In genomic region chr21:36419996-36420395, GRCh38 we compare ENCODE assay signal across 8 cellular contexts. TPM values are rescaled to one million over a fixed set of nuclear protein-coding genes. Genes with fewer than 3 reads are reported as not detected.
DNase-seq lines count a peak whose midpoint lies in the region; ATAC-seq and TF ChIP-seq lines count a peak whose summit lies in the region.

No MANE protein-coding gene starts in this region.

- no peak overlapping the region for H3K27ac ChIP-seq in CD4-positive, alpha-beta T cell (ENCODE audit: low read depth, low read length)
- no peak overlapping the region for H3K27ac ChIP-seq in HEK293 (ENCODE audit: extremely low read depth, low read depth, low read length)
- H3K27ac ChIP-seq in dorsolateral prefrontal cortex, result no peak overlapping the region

- peaks cover 20 to 40% of the 10 kb centered on the region in 2 experiments for H3K36me3 ChIP-seq in HEK293 (ENCODE audit: control insufficient read depth in 2 of 2, insufficient read depth in 1 of 2, low read length in 2 of 2)

- 26 to 34% methylated on average over 8 of the region's 8 CpGs for WGBS in lower leg skin, 2 donors

- ATAC-seq in CD4-positive, alpha-beta T cell (ENCODE audit: poor library complexity), result peak; percentile 49
- ATAC-seq in activated CD4-positive, alpha-beta T cell treated with anti-CD3 and anti-CD28 coated beads for 36 hours, result peak; percentile 87
- no peak for ATAC-seq in GM18907 (IDR thresholded peaks at IDR 0.05; ENCODE audit: unreplicated experiment)

- no peaks in the 10 kb centered on the region for H3K4me1 Mint-ChIP-seq in CD4-positive, alpha-beta T cell (ENCODE audit: low read depth)
- peaks cover 2% of the 10 kb centered on the region for H3K4me1 Mint-ChIP-seq in activated CD4-positive, alpha-beta T cell treated with anti-CD3 and anti-CD28 coated beads for 36 hours

- no peak overlapping the region for H3K27ac Mint-ChIP-seq in CD4-positive, alpha-beta T cell
- no peak overlapping the region for H3K27ac Mint-ChIP-seq in activated CD4-positive, alpha-beta T cell treated with anti-CD3 and anti-CD28 coated beads for 36 hours

- no peak overlapping the region for H3K4me3 ChIP-seq in HEK293 (ENCODE audit: low read depth, low read length)
- H3K4me3 ChIP-seq in dorsolateral prefrontal cortex, result no peak overlapping the region
- no peak overlapping the region for H3K4me3 ChIP-seq in lower leg skin (ENCODE audit: low read depth, poor library complexity, severe bottlenecking)

- CTCF ChIA-PET in CD4-positive, alpha-beta T cell (lab: Charles Lee), result no interaction called here
- CTCF ChIA-PET in HEK293 (lab: Yijun Ruan, JAX), result interaction anchor here (0.6 to 1.5 kb wide), 17 partner anchors 9 to 413 kb away, joined by 3 to 11 read pairs (median 3); no protein-coding TSS in a partner anchor
- CTCF ChIA-PET in activated CD4-positive, alpha-beta T cell treated with anti-CD3 and anti-CD28 coated beads for 36 hours (lab: Charles Lee), result interaction anchor here (0.8 to 1.1 kb wide), 4 partner anchors 9 to 311 kb away, joined by 3 to 4 read pairs (median 4); no protein-coding TSS in a partner anchor

- POLR2A ChIA-PET in CD4-positive, alpha-beta T cell (lab: Charles Lee), result no interaction called here
- POLR2A ChIA-PET in HEK293 (lab: Yijun Ruan, JAX), result interaction anchor here (0.5 to 1.7 kb wide), 3 partner anchors 10 to 961 kb away, joined by 3 to 5 read pairs (median 4); no protein-coding TSS in a partner anchor
- POLR2A ChIA-PET in activated CD4-positive, alpha-beta T cell treated with anti-CD3 and anti-CD28 coated beads for 36 hours (lab: Charles Lee), result no interaction called here

- TF ChIP-seq POLR2A in lower leg skin (IDR thresholded peaks at IDR 0.05), result no peak

- H3K9me3 ChIP-seq in CD4-positive, alpha-beta T cell (ENCODE audit: control insufficient read depth, low read length), result no peaks in the 10 kb centered on the region
- no peaks in the 10 kb centered on the region for H3K9me3 ChIP-seq in HEK293 (ENCODE audit: control insufficient read depth, insufficient read depth, low read depth, low read length)

- peak; percentile 44 for TF ChIP-seq CTCF in CD4-positive, alpha-beta T cell (IDR thresholded peaks at IDR 0.05)
- TF ChIP-seq CTCF in HEK293 (tag by site-specific recombination; IDR thresholded peaks at IDR 0.05) (peak; percentile 91), dorsolateral prefrontal cortex (IDR thresholded peaks at IDR 0.05 in 54 of 56, conservative IDR thresholded peaks at IDR 0.05 in 2 of 56; ENCODE audit: low read depth in 1 of 56, partially characterized antibody in 56 of 56) (peak; percentile 52 to 86 (median 76)), lower leg skin (IDR thresholded peaks at IDR 0.05) (no peak)

- intact Hi-C loops in CD4-positive, alpha-beta T cell (cut with DNase I, micrococcal nuclease), result loop anchor here in 1 of 2 experiments (10.0 kb wide), 1 partner anchor 505 kb away; no protein-coding TSS in a partner anchor
- intact Hi-C loops in activated CD4-positive, alpha-beta T cell treated with anti-CD3 and anti-CD28 coated beads for 36 hours (cut with DNase I, micrococcal nuclease), result loop anchor here (2.0 kb wide), 1 partner anchor 169 kb away; no protein-coding TSS in a partner anchor
- intact Hi-C loops in dorsolateral prefrontal cortex (cut with DNase I), result loop anchor here in 1 of 2 donors (10.0 kb wide), 1 partner anchor 505 kb away; no protein-coding TSS in a partner anchor
- intact Hi-C loops in lower leg skin (cut with DNase I; ENCODE audit: low total_unique reads), result no loop called here

- peak in 7 of 10 experiments; percentile 10 to 48 (median 25) for DNase-seq in CD4-positive, alpha-beta T cell
- peak; percentile 49 for DNase-seq in NCI-H345 (lab: John Stamatoyannopoulos, UW)
- peak; percentile 70 for DNase-seq in activated CD4-positive, alpha-beta T cell treated with anti-CD3 and anti-CD28 coated beads for 36 hours
- peak; percentile 45 to 77 (median 68) for DNase-seq in dorsolateral prefrontal cortex
- DNase-seq in lower leg skin (ENCODE audit: low spot score in 2 of 2), result peak; percentile 77 to 91
- DNase-seq in stimulated activated CD8-positive, alpha-beta memory T cell treated with anti-CD3 and anti-CD28 coated beads, Interleukin-15, amount 100 ng/mL, for 1 hour (ENCODE audit: low read depth), result peak; percentile 18

- no peaks in the 10 kb centered on the region for H3K27me3 ChIP-seq in CD4-positive, alpha-beta T cell (ENCODE audit: control insufficient read depth, insufficient read depth, low read length)
- H3K27me3 ChIP-seq in dorsolateral prefrontal cortex, result no peaks in the 10 kb centered on the region

- H3K27me3 Mint-ChIP-seq in CD4-positive, alpha-beta T cell, result no peaks in the 10 kb centered on the region
- H3K27me3 Mint-ChIP-seq in activated CD4-positive, alpha-beta T cell treated with anti-CD3 and anti-CD28 coated beads for 36 hours, result no peaks in the 10 kb centered on the region

- H3K4me1 ChIP-seq in HEK293 (ENCODE audit: control insufficient read depth, insufficient read depth, low read length), result no peaks in the 10 kb centered on the region

- peaks cover 11% of the 10 kb centered on the region for H3K36me3 Mint-ChIP-seq in CD4-positive, alpha-beta T cell (ENCODE audit: low read depth)
- peaks cover 26% of the 10 kb centered on the region for H3K36me3 Mint-ChIP-seq in activated CD4-positive, alpha-beta T cell treated with anti-CD3 and anti-CD28 coated beads for 36 hours (ENCODE audit: low read depth)

- H3K4me3 Mint-ChIP-seq in CD4-positive, alpha-beta T cell, result no peak overlapping the region
- no peak overlapping the region for H3K4me3 Mint-ChIP-seq in activated CD4-positive, alpha-beta T cell treated with anti-CD3 and anti-CD28 coated beads for 36 hours

- no peaks in the 10 kb centered on the region for H3K9me3 Mint-ChIP-seq in CD4-positive, alpha-beta T cell
- no peaks in the 10 kb centered on the region for H3K9me3 Mint-ChIP-seq in activated CD4-positive, alpha-beta T cell treated with anti-CD3 and anti-CD28 coated beads for 36 hours (ENCODE audit: low read depth)

TF ChIP-seq in HEK293, 187 proteins besides CTCF, POLR2A, EP300 and RAD21 (continues in another document):
- TF ChIP-seq, protein P1, sequence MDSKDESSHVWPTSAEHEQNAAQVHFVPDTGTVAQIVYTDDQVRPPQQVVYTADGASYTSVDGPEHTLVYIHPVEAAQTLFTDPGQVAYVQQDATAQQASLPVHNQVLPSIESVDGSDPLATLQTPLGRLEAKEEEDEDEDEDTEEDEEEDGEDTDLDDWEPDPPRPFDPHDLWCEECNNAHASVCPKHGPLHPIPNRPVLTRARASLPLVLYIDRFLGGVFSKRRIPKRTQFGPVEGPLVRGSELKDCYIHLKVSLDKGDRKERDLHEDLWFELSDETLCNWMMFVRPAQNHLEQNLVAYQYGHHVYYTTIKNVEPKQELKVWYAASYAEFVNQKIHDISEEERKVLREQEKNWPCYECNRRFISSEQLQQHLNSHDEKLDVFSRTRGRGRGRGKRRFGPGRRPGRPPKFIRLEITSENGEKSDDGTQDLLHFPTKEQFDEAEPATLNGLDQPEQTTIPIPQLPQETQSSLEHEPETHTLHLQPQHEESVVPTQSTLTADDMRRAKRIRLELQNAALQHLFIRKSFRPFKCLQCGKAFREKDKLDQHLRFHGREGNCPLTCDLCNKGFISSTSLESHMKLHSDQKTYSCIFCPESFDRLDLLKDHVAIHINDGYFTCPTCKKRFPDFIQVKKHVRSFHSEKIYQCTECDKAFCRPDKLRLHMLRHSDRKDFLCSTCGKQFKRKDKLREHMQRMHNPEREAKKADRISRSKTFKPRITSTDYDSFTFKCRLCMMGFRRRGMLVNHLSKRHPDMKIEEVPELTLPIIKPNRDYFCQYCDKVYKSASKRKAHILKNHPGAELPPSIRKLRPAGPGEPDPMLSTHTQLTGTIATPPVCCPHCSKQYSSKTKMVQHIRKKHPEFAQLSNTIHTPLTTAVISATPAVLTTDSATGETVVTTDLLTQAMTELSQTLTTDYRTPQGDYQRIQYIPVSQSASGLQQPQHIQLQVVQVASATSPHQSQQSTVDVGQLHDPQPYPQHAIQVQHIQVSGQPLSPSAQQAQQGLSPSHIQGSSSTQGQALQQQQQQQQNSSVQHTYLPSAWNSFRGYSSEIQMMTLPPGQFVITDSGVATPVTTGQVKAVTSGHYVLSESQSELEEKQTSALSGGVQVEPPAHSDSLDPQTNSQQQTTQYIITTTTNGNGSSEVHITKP (tag by site-specific recombination; IDR thresholded peaks at IDR 0.05), result 0 out of 2 replicates have a peak, but pooled peaks have one; percentile 10
- TF ChIP-seq ZNF600 (tag by site-specific recombination; IDR thresholded peaks at IDR 0.05) (no peak; the same call in 1 of the 2 replicates), ZNF561 (tag by site-specific recombination; IDR thresholded peaks at IDR 0.05; ENCODE audit: borderline replicate concordance) (0 out of 2 replicates have a peak, but pooled peaks have one; percentile 22), ZNF654 (tag by site-specific recombination; IDR thresholded peaks at IDR 0.05; ENCODE audit: low read depth) (peak; percentile 87), ZNF24 (tag by site-specific recombination; IDR thresholded peaks at IDR 0.05) (peak; percentile 100), IKZF3 (tag by site-specific recombination; IDR thresholded peaks at IDR 0.05) (peak; percentile 60), ZNF626 (tag by site-specific recombination; IDR thresholded peaks at IDR 0.05) (no peak), ZNF555 (tag by site-specific recombination; conservative IDR thresholded peaks at IDR 0.05) (no peak), ZNF529 (tag by site-specific recombination; IDR thresholded peaks at IDR 0.05; ENCODE audit: insufficient replicate concordance) (no peak), KLF8 (tag by site-specific recombination; IDR thresholded peaks at IDR 0.05) (0 out of 2 replicates have a peak, but pooled peaks have one; percentile 40), ZNF558 (tag by site-specific recombination; IDR thresholded peaks at IDR 0.05) (no peak), ZNF366 (tag by site-specific recombination; conservative IDR thresholded peaks at IDR 0.05) (0 out of 2 replicates have a peak, but pooled peaks have one; percentile 23)

RNA-seq across cellular contexts. Expression of gene CHAF1B, which starts 34.8 kb away (rescaled TPM):
- total RNA-seq in CD4-positive, alpha-beta T cell, result 1 to 10 TPM; 4.5 to 4.8 TPM
- 10 to 100 TPM; 33.2 to 36.3 TPM for total RNA-seq in activated CD4-positive, alpha-beta T cell treated with anti-CD3 and anti-CD28 coated beads for 36 hours
- 10 to 100 TPM in 2 of 120 experiments, 1 to 10 TPM in 118; 1.9 to 11.4 (median 5.9) TPM for total RNA-seq in dorsolateral prefrontal cortex
- total RNA-seq in lower leg skin, result 1 to 10 TPM; 1.6 to 3.0 (median 2.1) TPM

RNA-seq across cellular contexts. Expression of gene CLDN14, which starts 59.9 kb away (rescaled TPM):
- total RNA-seq in CD4-positive, alpha-beta T cell, result not detected
- not detected for total RNA-seq in activated CD4-positive, alpha-beta T cell treated with anti-CD3 and anti-CD28 coated beads for 36 hours
- not detected for total RNA-seq in dorsolateral prefrontal cortex
- under 1 TPM in 1 of 4 donors, not detected in 3; 0.13 TPM for total RNA-seq in lower leg skin

Comparison
In these comparisons a context has a peak if more than half of its experiments do, and no peak if none do; other contexts are left out.
1. DNase-seq: peak in every context shown above with its lines; median percentile 84 in lower leg skin; 70 in activated CD4-positive, alpha-beta T cell treated with anti-CD3 and anti-CD28 coated beads for 36 hours; 68 in dorsolateral prefrontal cortex; 49 in NCI-H345; 25 in CD4-positive, alpha-beta T cell; 18 in stimulated activated CD8-positive, alpha-beta memory T cell treated with anti-CD3 and anti-CD28 coated beads, Interleukin-15, amount 100 ng/mL, for 1 hour.
2. CTCF ChIP-seq: peak in CD4-positive, alpha-beta T cell (single experiment), HEK293 (single experiment) and dorsolateral prefrontal cortex (56 of 56); none in lower leg skin (0 of 3).